ENCODE assay signal across 15 cellular contexts in genomic region chr3:18751514-18751913, GRCh38.
A peak's percentile ranks its signal among the peaks of the same experiment; 100 is the strongest.
DNase-seq lines count a peak whose midpoint lies in the region; ATAC-seq lines count a peak whose summit lies in the region.
"Had no signal": no experiment of that assay in that cellular context is flagged by ENCODE, and none has a peak within 500 bp of the region (broad histone marks: within the 10 kb centered on the region; RNA-seq: fewer than 3 reads in every experiment).

No MANE protein-coding gene starts in this region.

- DNase-seq in NCI-H1930 (lab: John Stamatoyannopoulos, UW) (peak; percentile 5 to 13), left kidney (ENCODE audit: low read depth, low spot score) (peak; percentile 14), C1 segment of cervical spinal cord (lab: John Stamatoyannopoulos, UW) (no peak), islet precursor cell (no peak)
- DNase-seq: activated CD4-positive, alpha-beta T cell treated with anti-CD3 and anti-CD28 coated beads, Interleukin-2, amount 50 U/mL, for 48 hours; activated gamma-delta T cell treated with Interleukin-2 at 50 U/mL for 16 hours; Calu3; left lung; NCI-H1694 treated with DMSO at 0.1 percent for 48 hours; occipital lobe; small intestine; T-helper 9 cell had no signal

- ATAC-seq in GM18867 (IDR thresholded peaks at IDR 0.05; ENCODE audit: unreplicated experiment): peak; percentile 67
- ATAC-seq in HG02678 (IDR thresholded peaks at IDR 0.05; ENCODE audit: unreplicated experiment): peak; percentile 63
- no peak for ATAC-seq in HG02840 (IDR thresholded peaks at IDR 0.05; ENCODE audit: low FRiP score, unreplicated experiment)
- ATAC-seq: left lung had no signal

Comparison
In these comparisons a context has a peak if more than half of its experiments do, and no peak if none do; other contexts are left out.
1. DNase-seq: peak in NCI-H1930 (2 of 2) and left kidney (single experiment); none in C1 segment of cervical spinal cord (0 of 14) and islet precursor cell (single experiment).